ENCODE assay signal across 9 cellular contexts in the genomic region with DNA sequence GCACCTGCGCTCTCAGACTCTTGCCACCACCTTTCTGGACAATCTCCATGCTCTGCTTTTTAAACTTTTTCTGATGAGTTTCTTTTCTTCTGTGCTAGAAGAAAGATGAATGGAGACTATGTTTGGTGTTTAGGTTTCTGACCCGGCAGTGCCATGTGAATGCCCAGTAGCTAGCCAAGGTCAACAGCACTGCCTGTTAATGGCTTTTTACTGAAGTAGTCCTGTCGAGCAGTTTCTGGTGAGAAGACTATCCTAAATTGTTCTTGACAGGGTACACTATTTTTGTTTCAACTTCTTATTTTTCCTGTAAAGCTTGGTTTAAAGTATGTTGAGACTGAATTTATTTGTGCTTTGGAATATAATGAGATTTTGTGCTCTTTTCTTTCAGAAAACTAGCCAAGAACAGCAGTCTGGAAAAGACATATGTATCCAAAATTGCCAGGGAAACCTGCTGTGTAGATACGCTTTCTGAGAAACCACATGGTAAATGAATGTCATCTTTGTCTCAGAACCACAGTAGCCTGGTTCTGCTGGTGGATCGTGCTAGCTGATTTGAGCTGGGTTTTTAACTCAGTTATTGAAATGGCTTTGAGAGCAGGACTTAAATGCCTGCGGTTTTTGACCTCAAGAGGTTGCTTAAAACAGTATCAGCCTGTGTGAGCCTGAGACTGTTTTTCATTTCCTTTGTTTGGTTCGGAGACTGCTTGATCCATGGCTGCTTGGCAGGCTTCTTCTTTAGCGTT. TPM values are rescaled to one million over a fixed set of nuclear protein-coding genes. Genes with fewer than 3 reads are reported as not detected.
DNase-seq lines count a peak whose midpoint lies in the region; ATAC-seq and TF ChIP-seq lines count a peak whose summit lies in the region.
"Had no signal": no experiment of that assay in that cellular context is flagged by ENCODE, and none has a peak within 500 bp of the region (broad histone marks: within the 10 kb centered on the region; RNA-seq: fewer than 3 reads in every experiment).

No MANE protein-coding gene starts in this region.

- no peak for TF ChIP-seq POLR2A in ovary (IDR thresholded peaks at IDR 0.05)
- no peak for TF ChIP-seq POLR2A in vagina (IDR thresholded peaks at IDR 0.05)

- H3K9me3 ChIP-seq in ovary = no peaks in the 10 kb centered on the region
- no peaks in the 10 kb centered on the region for H3K9me3 ChIP-seq in vagina

- POLR2A ChIA-PET in WTC11 (lab: Charles Lee) = interaction anchor here (0.6 kb wide), 1 partner anchor 40 kb away, joined by 3 read pairs; no protein-coding TSS in a partner anchor

- 54 to 69% (median 57%) methylated on average over 8 of the region's 8 CpGs for WGBS in ovary, 3 donors

- H3K27me3 ChIP-seq in ovary (no peaks in the 10 kb centered on the region), vagina (no peaks in the 10 kb centered on the region)

- ATAC-seq in HG02763 (IDR thresholded peaks at IDR 0.05; ENCODE audit: unreplicated experiment) = peak; percentile 55
- ATAC-seq in WTC11 = no peak
- ATAC-seq in HG03521 (IDR thresholded peaks at IDR 0.05; ENCODE audit: unreplicated experiment) = no peak

- no peak overlapping the region for H3K27ac ChIP-seq in ovary
- no peak overlapping the region for H3K27ac ChIP-seq in vagina

- H3K4me1 ChIP-seq in ovary (ENCODE audit: insufficient read depth) = peaks cover 1% of the 10 kb centered on the region
- H3K4me1 ChIP-seq in vagina = peaks cover 11% of the 10 kb centered on the region

- peaks cover 30% of the 10 kb centered on the region for H3K4me1 Mint-ChIP-seq in WTC11

- no peaks in the 10 kb centered on the region for H3K9me3 Mint-ChIP-seq in WTC11

- H3K36me3 ChIP-seq in ovary (no peaks in the 10 kb centered on the region), vagina (peaks cover 0 to 12% of the 10 kb centered on the region in 2 donors)

- no peak overlapping the region for H3K4me3 Mint-ChIP-seq in WTC11

- H3K4me3 ChIP-seq in ovary (no peak overlapping the region), vagina (no peak overlapping the region)

- peak; percentile 79 for DNase-seq in GM03348 (ENCODE audit: low spot score)
- DNase-seq in WTC11 (ENCODE audit: low spot score) = no peak
- peak; percentile 16 for DNase-seq in kidney glomerular epithelial cell (lab: John Stamatoyannopoulos, UW)
- no peak for DNase-seq in ovary
- no peak for DNase-seq in vagina (ENCODE audit: extremely low spot score in 2 of 2)
- DNase-seq in mucosa of gallbladder (ENCODE audit: low spot score) = no peak

- intact Hi-C loops in ovary (cut with DNase I) = no loop called here
- intact Hi-C loops in vagina (cut with DNase I) = no loop called here

- TF ChIP-seq CTCF in WTC11 (IDR thresholded peaks at IDR 0.05) (no peak), ovary (IDR thresholded peaks at IDR 0.05) (no peak), vagina (IDR thresholded peaks at IDR 0.05) (no peak)

- H3K36me3 Mint-ChIP-seq in WTC11 = no peaks in the 10 kb centered on the region

- TF ChIP-seq EP300 in ovary (IDR thresholded peaks at IDR 0.05) = no peak

- H3K27ac Mint-ChIP-seq in WTC11 = peak overlapping the region; percentile 51; the same call in 1 of the 2 replicates

- no peaks in the 10 kb centered on the region for H3K27me3 Mint-ChIP-seq in WTC11 (ENCODE audit: low read depth)

- CTCF ChIA-PET in WTC11 (lab: Charles Lee) = interaction anchor here (0.5 to 5.1 kb wide), 4 partner anchors 9 to 266 kb away, joined by 3 to 37 read pairs (median 4); no protein-coding TSS in a partner anchor

TF ChIP-seq in WTC11, 78 proteins besides CTCF, POLR2A, EP300 and RAD21 (continues in another document):
- TF ChIP-seq ETV6 (CRISPR knock-in tag; IDR thresholded peaks at IDR 0.05) (no peak), FOXK1 (CRISPR knock-in tag; IDR thresholded peaks at IDR 0.05) (no peak), ZNF423 (CRISPR knock-in tag; IDR thresholded peaks at IDR 0.05) (no peak), CBFB (CRISPR knock-in tag; IDR thresholded peaks at IDR 0.05; ENCODE audit: low read depth) (no peak), TP53 (CRISPR knock-in tag; IDR thresholded peaks at IDR 0.05) (no peak)
- TF ChIP-seq, protein P1, sequence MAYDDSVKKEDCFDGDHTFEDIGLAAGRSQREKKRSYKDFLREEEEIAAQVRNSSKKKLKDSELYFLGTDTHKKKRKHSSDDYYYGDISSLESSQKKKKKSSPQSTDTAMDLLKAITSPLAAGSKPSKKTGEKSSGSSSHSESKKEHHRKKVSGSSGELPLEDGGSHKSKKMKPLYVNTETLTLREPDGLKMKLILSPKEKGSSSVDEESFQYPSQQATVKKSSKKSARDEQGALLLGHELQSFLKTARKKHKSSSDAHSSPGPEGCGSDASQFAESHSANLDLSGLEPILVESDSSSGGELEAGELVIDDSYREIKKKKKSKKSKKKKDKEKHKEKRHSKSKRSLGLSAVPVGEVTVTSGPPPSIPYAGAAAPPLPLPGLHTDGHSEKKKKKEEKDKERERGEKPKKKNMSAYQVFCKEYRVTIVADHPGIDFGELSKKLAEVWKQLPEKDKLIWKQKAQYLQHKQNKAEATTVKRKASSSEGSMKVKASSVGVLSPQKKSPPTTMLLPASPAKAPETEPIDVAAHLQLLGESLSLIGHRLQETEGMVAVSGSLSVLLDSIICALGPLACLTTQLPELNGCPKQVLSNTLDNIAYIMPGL (CRISPR knock-in tag; IDR thresholded peaks at IDR 0.05) = no peak
- TF ChIP-seq, protein P2, sequence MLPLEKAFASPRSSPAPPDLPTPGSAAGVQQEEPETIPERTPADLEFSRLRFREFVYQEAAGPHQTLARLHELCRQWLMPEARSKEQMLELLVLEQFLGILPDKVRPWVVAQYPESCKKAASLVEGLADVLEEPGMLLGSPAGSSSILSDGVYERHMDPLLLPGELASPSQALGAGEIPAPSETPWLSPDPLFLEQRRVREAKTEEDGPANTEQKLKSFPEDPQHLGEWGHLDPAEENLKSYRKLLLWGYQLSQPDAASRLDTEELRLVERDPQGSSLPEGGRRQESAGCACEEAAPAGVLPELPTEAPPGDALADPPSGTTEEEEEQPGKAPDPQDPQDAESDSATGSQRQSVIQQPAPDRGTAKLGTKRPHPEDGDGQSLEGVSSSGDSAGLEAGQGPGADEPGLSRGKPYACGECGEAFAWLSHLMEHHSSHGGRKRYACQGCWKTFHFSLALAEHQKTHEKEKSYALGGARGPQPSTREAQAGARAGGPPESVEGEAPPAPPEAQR (CRISPR knock-in tag; IDR thresholded peaks at IDR 0.05) = no peak
- TF ChIP-seq, protein P3, sequence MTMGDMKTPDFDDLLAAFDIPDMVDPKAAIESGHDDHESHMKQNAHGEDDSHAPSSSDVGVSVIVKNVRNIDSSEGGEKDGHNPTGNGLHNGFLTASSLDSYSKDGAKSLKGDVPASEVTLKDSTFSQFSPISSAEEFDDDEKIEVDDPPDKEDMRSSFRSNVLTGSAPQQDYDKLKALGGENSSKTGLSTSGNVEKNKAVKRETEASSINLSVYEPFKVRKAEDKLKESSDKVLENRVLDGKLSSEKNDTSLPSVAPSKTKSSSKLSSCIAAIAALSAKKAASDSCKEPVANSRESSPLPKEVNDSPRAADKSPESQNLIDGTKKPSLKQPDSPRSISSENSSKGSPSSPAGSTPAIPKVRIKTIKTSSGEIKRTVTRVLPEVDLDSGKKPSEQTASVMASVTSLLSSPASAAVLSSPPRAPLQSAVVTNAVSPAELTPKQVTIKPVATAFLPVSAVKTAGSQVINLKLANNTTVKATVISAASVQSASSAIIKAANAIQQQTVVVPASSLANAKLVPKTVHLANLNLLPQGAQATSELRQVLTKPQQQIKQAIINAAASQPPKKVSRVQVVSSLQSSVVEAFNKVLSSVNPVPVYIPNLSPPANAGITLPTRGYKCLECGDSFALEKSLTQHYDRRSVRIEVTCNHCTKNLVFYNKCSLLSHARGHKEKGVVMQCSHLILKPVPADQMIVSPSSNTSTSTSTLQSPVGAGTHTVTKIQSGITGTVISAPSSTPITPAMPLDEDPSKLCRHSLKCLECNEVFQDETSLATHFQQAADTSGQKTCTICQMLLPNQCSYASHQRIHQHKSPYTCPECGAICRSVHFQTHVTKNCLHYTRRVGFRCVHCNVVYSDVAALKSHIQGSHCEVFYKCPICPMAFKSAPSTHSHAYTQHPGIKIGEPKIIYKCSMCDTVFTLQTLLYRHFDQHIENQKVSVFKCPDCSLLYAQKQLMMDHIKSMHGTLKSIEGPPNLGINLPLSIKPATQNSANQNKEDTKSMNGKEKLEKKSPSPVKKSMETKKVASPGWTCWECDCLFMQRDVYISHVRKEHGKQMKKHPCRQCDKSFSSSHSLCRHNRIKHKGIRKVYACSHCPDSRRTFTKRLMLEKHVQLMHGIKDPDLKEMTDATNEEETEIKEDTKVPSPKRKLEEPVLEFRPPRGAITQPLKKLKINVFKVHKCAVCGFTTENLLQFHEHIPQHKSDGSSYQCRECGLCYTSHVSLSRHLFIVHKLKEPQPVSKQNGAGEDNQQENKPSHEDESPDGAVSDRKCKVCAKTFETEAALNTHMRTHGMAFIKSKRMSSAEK (CRISPR knock-in tag; IDR thresholded peaks at IDR 0.05; ENCODE audit: borderline replicate concordance) = no peak
- TF ChIP-seq, protein P4, sequence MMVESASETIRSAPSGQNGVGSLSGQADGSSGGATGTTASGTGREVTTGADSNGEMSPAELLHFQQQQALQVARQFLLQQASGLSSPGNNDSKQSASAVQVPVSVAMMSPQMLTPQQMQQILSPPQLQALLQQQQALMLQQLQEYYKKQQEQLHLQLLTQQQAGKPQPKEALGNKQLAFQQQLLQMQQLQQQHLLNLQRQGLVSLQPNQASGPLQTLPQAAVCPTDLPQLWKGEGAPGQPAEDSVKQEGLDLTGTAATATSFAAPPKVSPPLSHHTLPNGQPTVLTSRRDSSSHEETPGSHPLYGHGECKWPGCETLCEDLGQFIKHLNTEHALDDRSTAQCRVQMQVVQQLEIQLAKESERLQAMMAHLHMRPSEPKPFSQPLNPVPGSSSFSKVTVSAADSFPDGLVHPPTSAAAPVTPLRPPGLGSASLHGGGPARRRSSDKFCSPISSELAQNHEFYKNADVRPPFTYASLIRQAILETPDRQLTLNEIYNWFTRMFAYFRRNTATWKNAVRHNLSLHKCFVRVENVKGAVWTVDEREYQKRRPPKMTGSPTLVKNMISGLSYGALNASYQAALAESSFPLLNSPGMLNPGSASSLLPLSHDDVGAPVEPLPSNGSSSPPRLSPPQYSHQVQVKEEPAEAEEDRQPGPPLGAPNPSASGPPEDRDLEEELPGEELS (CRISPR knock-in tag; IDR thresholded peaks at IDR 0.05) = no peak
- TF ChIP-seq, protein P5, sequence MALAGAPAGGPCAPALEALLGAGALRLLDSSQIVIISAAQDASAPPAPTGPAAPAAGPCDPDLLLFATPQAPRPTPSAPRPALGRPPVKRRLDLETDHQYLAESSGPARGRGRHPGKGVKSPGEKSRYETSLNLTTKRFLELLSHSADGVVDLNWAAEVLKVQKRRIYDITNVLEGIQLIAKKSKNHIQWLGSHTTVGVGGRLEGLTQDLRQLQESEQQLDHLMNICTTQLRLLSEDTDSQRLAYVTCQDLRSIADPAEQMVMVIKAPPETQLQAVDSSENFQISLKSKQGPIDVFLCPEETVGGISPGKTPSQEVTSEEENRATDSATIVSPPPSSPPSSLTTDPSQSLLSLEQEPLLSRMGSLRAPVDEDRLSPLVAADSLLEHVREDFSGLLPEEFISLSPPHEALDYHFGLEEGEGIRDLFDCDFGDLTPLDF (CRISPR knock-in tag; IDR thresholded peaks at IDR 0.05) = no peak

RNA-seq across cellular contexts. Expression of gene KCNS1, which starts 48.1 kb away (rescaled TPM):
- total RNA-seq in WTC11 (2021) (1.2 to 2.1 TPM (median 2.1 TPM) in 3 replicates), ovary (not detected), vagina (not detected), mucosa of gallbladder (11.2 TPM)
- polyA plus RNA-seq in ovary = under 1 TPM; 0.02 to 0.80 TPM
- total RNA-seq: NCI-H460 had no signal

Comparison
In these comparisons a context has a peak if more than half of its experiments do, and no peak if none do; other contexts are left out.
1. DNase-seq: peak in GM03348 (single experiment) and kidney glomerular epithelial cell (single experiment); none in WTC11 (single experiment), ovary (0 of 5), vagina (0 of 2) and mucosa of gallbladder (single experiment).